31 cellular contexts compared by ENCODE assay signal in the genomic region with DNA sequence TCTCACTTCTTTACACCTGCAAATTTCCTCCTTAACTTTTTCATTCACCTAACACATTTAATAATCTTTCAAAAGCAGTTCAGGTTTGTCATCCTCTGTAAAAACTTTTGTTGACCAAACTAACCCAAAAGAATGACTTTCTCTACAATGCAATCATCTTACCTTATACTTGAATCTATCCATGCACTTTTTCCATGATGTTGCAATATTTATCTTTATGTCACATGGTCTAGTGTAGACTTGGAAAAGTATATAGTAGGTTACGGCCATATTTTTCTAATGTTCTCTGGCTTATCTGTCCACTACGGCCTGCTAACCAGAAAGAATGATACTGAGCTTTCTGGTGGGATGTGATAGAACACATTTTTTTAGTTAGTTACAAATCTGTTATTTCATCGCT.
A peak's percentile ranks its signal among the peaks of the same experiment; 100 is the strongest.
DNase-seq lines count a peak whose midpoint lies in the region; ATAC-seq, FAIRE-seq and TF ChIP-seq lines count a peak whose summit lies in the region.
"Had no signal": no experiment of that assay in that cellular context is flagged by ENCODE, and none has a peak within 500 bp of the region (broad histone marks: within the 10 kb centered on the region; RNA-seq: fewer than 3 reads in every experiment).

No MANE protein-coding gene starts in this region.

- H3K9me3 ChIP-seq in HepG2 (ENCODE audit: low read length): no peaks in the 10 kb centered on the region
- no peaks in the 10 kb centered on the region for H3K9me3 ChIP-seq in right lobe of liver
- no peaks in the 10 kb centered on the region for H3K9me3 ChIP-seq in IMR-90 (ENCODE audit: control insufficient read depth, insufficient read depth, low read length)
- H3K9me3 ChIP-seq: A549; BE2C; BLaER1; BLaER1 treated with 17β-estradiol and CSF1 and Interleukin-3, amounts not matched to agents 10 nM and 100 nM; Caco-2 had no signal

- TF ChIP-seq POLR2A in HepG2 (IDR thresholded peaks at IDR 0.05; ENCODE audit: insufficient read depth in 1 of 2, low read depth in 2 of 2, low read length in 2 of 2) (no peak), right lobe of liver (IDR thresholded peaks at IDR 0.05) (no peak), IMR-90 (IDR thresholded peaks at IDR 0.05; ENCODE audit: low read depth, low read length) (no peak)

- H3K4ac ChIP-seq in IMR-90 (ENCODE audit: low read depth, low read length): no peak overlapping the region

- H4K91ac ChIP-seq in IMR-90 (ENCODE audit: insufficient read depth, low read depth, low read length): no peak overlapping the region

- H2AK5ac ChIP-seq in IMR-90 (ENCODE audit: low read depth, low read length): no peak overlapping the region

- DNase-seq in HepG2 (ENCODE audit: low spot score) (no peak), right lobe of liver (no peak), IMR-90 (no peak), NCI-H2227 (lab: John Stamatoyannopoulos, UW; ENCODE audit: unreplicated experiment) (no peak)
- DNase-seq: 8988T; ACHN; AML-193; BE2C; C1 segment of cervical spinal cord; Caco-2; Calu3; CD4-positive, alpha-beta memory T cell; CD4-positive, alpha-beta T cell; CD4-positive, CD25-positive, alpha-beta regulatory T cell; CD8-positive, alpha-beta memory T cell; CD8-positive, alpha-beta T cell; COR-L47; DMS 273 treated with DMSO at 0.1 percent for 48 hours; DMS153; DMS53; DMS79; DMS79 treated with DMSO at 0.1 percent for 48 hours; DND-41; EL had no signal

- no peaks in the 10 kb centered on the region for H3K79me2 ChIP-seq in HepG2 (ENCODE audit: insufficient read depth, low read length)

- TF ChIP-seq CTCF in HepG2 (CRISPR knock-in tag; IDR thresholded peaks at IDR 0.05) (no peak), right lobe of liver (IDR thresholded peaks at IDR 0.05) (no peak), IMR-90 (conservative IDR thresholded peaks at IDR 0.05; ENCODE audit: low read depth, low read length) (no peak)

- intact Hi-C loops in HepG2 (cut with micrococcal nuclease; ENCODE audit: unreplicated experiment): loop anchor here (10.0 kb wide), 2 partner anchors 425 to 855 kb away; no protein-coding TSS in a partner anchor
- intact Hi-C loops in right lobe of liver (cut with DNase I): no loop called here
- intact Hi-C loops in IMR-90 (cut with micrococcal nuclease): no loop called here

- FAIRE-seq in HepG2 (lab: Jason Lieb, UNC): no peak
- FAIRE-seq: A204.1, D721Med had no signal

- no peak overlapping the region for H3K56ac ChIP-seq in IMR-90 (ENCODE audit: extremely low read depth, insufficient read depth, low read length)

- H2BK5ac ChIP-seq in IMR-90 (ENCODE audit: low read depth, low read length, poor library complexity, severe bottlenecking): no peak overlapping the region

- 43% methylated on average over 3 of the region's 3 CpGs for WGBS in HepG2 (ENCODE audit: low lambda C conversion rate)
- 80% methylated on average over 3 of the region's 3 CpGs for WGBS in right lobe of liver (ENCODE audit: insufficient coverage, low coverage, low lambda C conversion rate, missing lambda C conversion rate)
- WGBS in IMR-90 (ENCODE audit: extremely low coverage in 2 of 2, insufficient read length in 1 of 2), 2 experiments: no CpG with 5 or more reads among the region's 3 CpGs

- no peak overlapping the region for H3K23ac ChIP-seq in IMR-90 (ENCODE audit: low read depth, low read length)

- no peak overlapping the region for H2AFZ ChIP-seq in HepG2 (ENCODE audit: low read length)
- no peak overlapping the region for H2AFZ ChIP-seq in IMR-90 (replicated peaks; ENCODE audit: low read length, poor library complexity)

- H3K27me3 ChIP-seq in HepG2 (ENCODE audit: control insufficient read depth in 1 of 2, insufficient read depth in 2 of 2, low read length in 2 of 2) (no peaks in the 10 kb centered on the region; a peak in 1 of 5 replicates), right lobe of liver (no peaks in the 10 kb centered on the region), IMR-90 (ENCODE audit: control insufficient read depth, insufficient read depth, low read length) (no peaks in the 10 kb centered on the region)
- H3K27me3 ChIP-seq: BE2C; BLaER1; BLaER1 treated with 17β-estradiol and CSF1 and Interleukin-3, amounts not matched to agents 10 nM and 100 nM had no signal

- no peak overlapping the region for H2AK9ac ChIP-seq in IMR-90 (replicated peaks; ENCODE audit: low read depth, low read length, poor library complexity)

- no peaks in the 10 kb centered on the region for H3K79me1 ChIP-seq in IMR-90 (ENCODE audit: low read depth in 1 of 2, low read length in 2 of 2)

- H2BK120ac ChIP-seq in IMR-90 (ENCODE audit: low read depth, low read length): no peak overlapping the region

- H3K9ac ChIP-seq in HepG2 (ENCODE audit: insufficient read depth, low read depth, low read length): no peak overlapping the region
- no peak overlapping the region for H3K9ac ChIP-seq in IMR-90 (ENCODE audit: low read depth, low read length)
- H3K9ac ChIP-seq: BLaER1; BLaER1 treated with 17β-estradiol and CSF1 and Interleukin-3, amounts not matched to agents 10 nM and 100 nM had no signal

- H4K8ac ChIP-seq in IMR-90 (ENCODE audit: low read depth in 2 of 2, low read length in 2 of 2): no peak overlapping the region

- H3K4me3 ChIP-seq in HepG2 (replicated peaks in 1 of 3; ENCODE audit: insufficient read depth in 1 of 3, low read depth in 2 of 3, low read length in 3 of 3): no peak overlapping the region
- no peak overlapping the region for H3K4me3 ChIP-seq in right lobe of liver
- H3K4me3 ChIP-seq in IMR-90 (ENCODE audit: insufficient read depth, low read depth, low read length): no peak overlapping the region
- H3K4me3 ChIP-seq: A549; BLaER1; BLaER1 treated with 17β-estradiol and CSF1 and Interleukin-3, amounts not matched to agents 10 nM and 100 nM had no signal

- dilution Hi-C loops in IMR-90 (cut with HindIII; ENCODE audit: low sequenced_read_pairs, unreplicated experiment): no loop called here

- H3K18ac ChIP-seq in IMR-90 (ENCODE audit: low read depth, low read length): no peak overlapping the region

- H3K4me1 ChIP-seq in HepG2 (ENCODE audit: insufficient read depth, low read length) (peaks cover 5% of the 10 kb centered on the region), right lobe of liver (no peaks in the 10 kb centered on the region), IMR-90 (ENCODE audit: control insufficient read depth, insufficient read depth, low read length) (no peaks in the 10 kb centered on the region)
- H3K4me1 ChIP-seq: A549; BE2C; BLaER1; BLaER1 treated with 17β-estradiol and CSF1 and Interleukin-3, amounts not matched to agents 10 nM and 100 nM; Caco-2 had no signal

- TF ChIP-seq RAD21 in HepG2 (CRISPR knock-in tag; IDR thresholded peaks at IDR 0.05) (no peak), IMR-90 (IDR thresholded peaks at IDR 0.05; ENCODE audit: low read length) (no peak)

- in situ Hi-C loops in HepG2 (cut with HindIII; ENCODE audit: extremely low pct_ligation_motif_present, low pct_unique_long_range_greater_than_20kb): no loop called here
- in situ Hi-C loops in IMR-90 (cut with MboI; ENCODE audit: low sequenced_read_pairs): no loop called here

- ATAC-seq in HepG2: no peak
- no peak for ATAC-seq in right lobe of liver
- ATAC-seq in IMR-90 (ENCODE audit: low read depth): no peak
- ATAC-seq: A549; CD8-positive, alpha-beta T cell had no signal

- H2BK15ac ChIP-seq in IMR-90 (ENCODE audit: low read depth, low read length): no peak overlapping the region

- BruUV-seq in HepG2 (replicated peaks; lab: Mats Ljungman, UMichigan) (no TSS peak), IMR-90 (replicated peaks; lab: Mats Ljungman, UMichigan) (no TSS peak)

- H3K4me2 ChIP-seq in HepG2 (ENCODE audit: low read depth, low read length) (no peak overlapping the region), IMR-90 (ENCODE audit: low read depth, low read length) (no peak overlapping the region)
- H3K4me2 ChIP-seq: A549; BLaER1; BLaER1 treated with 17β-estradiol and CSF1 and Interleukin-3, amounts not matched to agents 10 nM and 100 nM had no signal

- POLR2A ChIA-PET in HepG2 (lab: Yijun Ruan, JAX): interaction anchor here (0.9 kb wide), 1 partner anchor 8 kb away, joined by 3 read pairs; no protein-coding TSS in a partner anchor
- POLR2A ChIA-PET in IMR-90 (lab: Charles Lee; ENCODE audit: unreplicated experiment): no interaction called here

- H3K27ac ChIP-seq in HepG2 (ENCODE audit: extremely low read length, insufficient read depth, low read length) (no peak overlapping the region), right lobe of liver (no peak overlapping the region), IMR-90 (ENCODE audit: insufficient read depth, low read length) (no peak overlapping the region)
- H3K27ac ChIP-seq: 22Rv1; A549; BLaER1; BLaER1 treated with 17β-estradiol and CSF1 and Interleukin-3, amounts not matched to agents 10 nM and 100 nM; C4-2B had no signal

- H3K14ac ChIP-seq in IMR-90 (replicated peaks; ENCODE audit: low read depth, low read length): no peak overlapping the region

- H2BK20ac ChIP-seq in IMR-90 (ENCODE audit: low read depth, low read length): no peak overlapping the region

- no peak for TF ChIP-seq EP300 in HepG2 (IDR thresholded peaks at IDR 0.05; ENCODE audit: low read depth in 2 of 2, low read length in 2 of 2)
- no peak for TF ChIP-seq EP300 in HepG2 (CRISPR knock-in tag; IDR thresholded peaks at IDR 0.05; ENCODE audit: borderline replicate concordance)

- H3K9me1 ChIP-seq in IMR-90 (ENCODE audit: insufficient read depth, low read length): no peaks in the 10 kb centered on the region

- H4K20me1 ChIP-seq in HepG2 (ENCODE audit: insufficient read depth, low read length): no peaks in the 10 kb centered on the region
- H4K20me1 ChIP-seq in IMR-90 (ENCODE audit: insufficient read depth, low read length): no peaks in the 10 kb centered on the region
- H4K20me1 ChIP-seq: BLaER1; BLaER1 treated with 17β-estradiol and CSF1 and Interleukin-3, amounts not matched to agents 10 nM and 100 nM had no signal

- H4K5ac ChIP-seq in IMR-90 (ENCODE audit: low read depth, low read length): no peak overlapping the region

- CTCF ChIA-PET in HepG2 (lab: Yijun Ruan, JAX; ENCODE audit: low intra/inter-chr PET ratio, low total read pairs): no interaction called here
- CTCF ChIA-PET in IMR-90 (lab: Yijun Ruan, JAX): no interaction called here

- H3K36me3 ChIP-seq in HepG2 (replicated peaks in 1 of 2; ENCODE audit: control insufficient read depth in 1 of 2, insufficient read depth in 2 of 2, low read length in 2 of 2) (no peaks in the 10 kb centered on the region), right lobe of liver (no peaks in the 10 kb centered on the region), IMR-90 (ENCODE audit: control insufficient read depth, insufficient read depth, low read length) (no peaks in the 10 kb centered on the region)
- H3K36me3 ChIP-seq: BE2C; BLaER1; BLaER1 treated with 17β-estradiol and CSF1 and Interleukin-3, amounts not matched to agents 10 nM and 100 nM had no signal

TF ChIP-seq in IMR-90, 13 proteins besides CTCF, POLR2A, EP300 and RAD21:
- TF ChIP-seq CEBPB (IDR thresholded peaks at IDR 0.05; ENCODE audit: low read depth, low read length): peak; percentile 47; the same call in 1 of the 2 replicates
- no peak for TF ChIP-seq FOS (IDR thresholded peaks at IDR 0.05; ENCODE audit: low read depth, low read length)
